In genomic region chr2:127324635-127325034, GRCh38 we compare ENCODE assay signal across 8 cellular contexts. TPM values are rescaled to one million over a fixed set of nuclear protein-coding genes. Genes with fewer than 3 reads are reported as not detected.
DNase-seq lines count a peak whose midpoint lies in the region; ATAC-seq, FAIRE-seq and TF ChIP-seq lines count a peak whose summit lies in the region.

No MANE protein-coding gene starts in this region.

- in situ Hi-C loops in transverse colon (cut with MboI; ENCODE audit: low pct_ligation_motif_present in 1 of 4, low pct_unique_long_range_greater_than_20kb in 1 of 4, low sequenced_read_pairs in 3 of 4), result loop anchor here in 2 of 4 donors (10.0 to 25.0 kb wide), 2 partner anchors 160 to 163 kb away; no protein-coding TSS in a partner anchor

- FAIRE-seq in D721Med (lab: Jason Lieb, UNC), result peak; percentile 6
- peak; percentile 93 for FAIRE-seq in TTC549 (lab: Jason Lieb, UNC)

- no peaks in the 10 kb centered on the region for H3K4me1 ChIP-seq in transverse colon

- no peak for TF ChIP-seq EP300 in transverse colon (IDR thresholded peaks at IDR 0.05; ENCODE audit: low read depth)

- H3K27ac ChIP-seq in transverse colon, result no peak overlapping the region

- DNase-seq in D721Med (ENCODE audit: insufficient read length, low spot score) (no peak), HT1080 (ENCODE audit: low read depth) (peak; percentile 28), hepatic stellate cell (ENCODE audit: low spot score) (peak; percentile 27), transverse colon (no peak)

- TF ChIP-seq CTCF in D721Med (IDR thresholded peaks at IDR 0.05; ENCODE audit: insufficient read depth, missing control alignments) (peak; percentile 68), transverse colon (IDR thresholded peaks at IDR 0.05) (peak; percentile 46 to 52 (median 50))

- TF ChIP-seq POLR2A in transverse colon (IDR thresholded peaks at IDR 0.05), result no peak

- H3K9me3 ChIP-seq in transverse colon, result peaks cover 0 to 5% of the 10 kb centered on the region in 2 donors

- 58 to 68% methylated on average over 3 of the region's 3 CpGs for WGBS in transverse colon (ENCODE audit: low coverage in 1 of 2), 2 donors

- ATAC-seq in GM21515 (IDR thresholded peaks at IDR 0.05; ENCODE audit: unreplicated experiment) (no peak), GM18498 (IDR thresholded peaks at IDR 0.05; ENCODE audit: unreplicated experiment) (no peak), HG02973 (IDR thresholded peaks at IDR 0.05; ENCODE audit: unreplicated experiment) (no peak)

- H3K4me3 ChIP-seq in transverse colon, result no peak overlapping the region

- no peaks in the 10 kb centered on the region for H3K27me3 ChIP-seq in transverse colon

- intact Hi-C loops in transverse colon (cut with DNase I; ENCODE audit: low total_unique reads), result loop anchor here (5.0 kb wide), 1 partner anchor 158 kb away; no protein-coding TSS in a partner anchor

- H3K36me3 ChIP-seq in transverse colon, result peaks cover 0 to 54% (median 24%) of the 10 kb centered on the region in 4 donors

RNA-seq across cellular contexts. Expression of gene ERCC3, which starts 30.7 kb away (rescaled TPM):
- 39.1 and 46.0 TPM in 2 replicates for total RNA-seq in HT1080 (2014; rRNA removed; shearing (Covaris generic))
- 37.1 and 38.2 TPM in 2 replicates for polyA plus RNA-seq in HT1080 (2015; cell fraction: cytosol; rRNA removed)
- 135 and 141 TPM in 2 replicates for polyA plus RNA-seq in HT1080 (2015; cell fraction: nucleus; rRNA removed)
- total RNA-seq in transverse colon, result 10 to 100 TPM; 30.0 to 47.2 (median 39.0) TPM

Comparison
In these comparisons a context has a peak if more than half of its experiments do, and no peak if none do; other contexts are left out.
1. DNase-seq: peak in HT1080 (single experiment) and hepatic stellate cell (single experiment); none in D721Med (single experiment) and transverse colon (single experiment).